ENCODE assay signal across 8 cellular contexts in the genomic region with DNA sequence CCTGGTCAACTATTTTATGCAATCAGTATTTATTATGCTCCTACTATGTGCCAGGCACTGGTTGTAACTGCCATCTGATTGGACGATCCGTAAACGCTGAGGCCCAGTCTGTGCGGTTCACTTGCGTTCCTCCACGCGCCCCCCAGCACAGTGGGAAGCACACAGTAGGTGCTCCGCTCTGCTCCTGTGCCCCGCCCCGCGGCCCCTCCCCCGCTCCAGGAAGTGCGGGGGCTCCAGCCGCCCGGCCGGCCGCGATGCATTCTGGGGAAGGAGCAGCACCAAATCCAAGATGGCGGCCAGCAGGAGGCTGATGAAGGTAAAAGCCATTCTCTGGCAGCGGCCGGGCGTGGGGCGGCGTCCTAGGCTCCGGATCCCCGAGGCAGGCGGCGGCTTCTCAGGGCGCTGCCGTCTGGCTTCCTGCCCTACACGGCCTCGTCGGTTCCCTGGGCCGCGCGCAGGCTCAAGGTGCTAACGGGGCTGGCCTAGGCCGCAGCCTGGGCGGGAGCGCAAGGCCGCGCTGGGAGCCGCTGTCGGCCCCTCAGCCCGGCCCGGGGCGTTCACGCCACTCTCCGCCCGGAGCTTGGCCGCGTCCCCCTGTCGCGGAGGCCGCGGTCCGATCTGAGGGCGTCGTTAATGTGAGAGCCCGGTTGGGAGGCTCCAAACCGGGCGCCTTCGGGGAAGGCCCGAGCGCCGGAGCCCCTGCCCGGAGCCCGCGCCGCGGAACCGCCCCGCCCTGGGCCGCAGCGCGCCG. TPM values are rescaled to one million over a fixed set of nuclear protein-coding genes. Genes with fewer than 3 reads are reported as not detected.
DNase-seq lines count a peak whose midpoint lies in the region; ATAC-seq and TF ChIP-seq lines count a peak whose summit lies in the region.

Gene UBE2L3, plus strand, starts transcription at position 259 of the 751 bp plus-strand sequence. Its CDS starts 31 bp downstream, at position 290.

- H3K4me3 Mint-ChIP-seq in activated naive CD4-positive, alpha-beta T cell treated with anti-CD3 and anti-CD28 coated beads, Interleukin-2, amount 50 U/mL, for 24 hours, result peak within 1 kb of the TSS; percentile 95

- H3K36me3 Mint-ChIP-seq in activated naive CD4-positive, alpha-beta T cell treated with anti-CD3 and anti-CD28 coated beads, Interleukin-2, amount 50 U/mL, for 24 hours, result peaks cover 4% of the 10 kb centered on the region

- TF ChIP-seq CTCF in LNCaP clone FGC (IDR thresholded peaks at IDR 0.05; ENCODE audit: control insufficient read depth, extremely low read depth, insufficient read depth) (no peak), subcutaneous adipose tissue (IDR thresholded peaks at IDR 0.05; ENCODE audit: low read depth) (no peak)

- H3K9me3 Mint-ChIP-seq in activated naive CD4-positive, alpha-beta T cell treated with anti-CD3 and anti-CD28 coated beads, Interleukin-2, amount 50 U/mL, for 24 hours, result no peaks in the 10 kb centered on the region

- peak within 1 kb of the TSS; percentile 89 for H3K4me3 ChIP-seq in LNCaP clone FGC (ENCODE audit: low read depth, low read length)

- peak; percentile 62 for ATAC-seq in GM19372 (IDR thresholded peaks at IDR 0.05; ENCODE audit: low read depth, unreplicated experiment)

- H3K27me3 Mint-ChIP-seq in activated naive CD4-positive, alpha-beta T cell treated with anti-CD3 and anti-CD28 coated beads, Interleukin-2, amount 50 U/mL, for 24 hours, result no peaks in the 10 kb centered on the region

- peak within 1 kb of the TSS; percentile 92 for H3K27ac Mint-ChIP-seq in activated naive CD4-positive, alpha-beta T cell treated with anti-CD3 and anti-CD28 coated beads, Interleukin-2, amount 50 U/mL, for 24 hours

- DNase-seq in AML-193 (lab: John Stamatoyannopoulos, UW) (peak; percentile 49 to 59), LNCaP clone FGC (ENCODE audit: low read depth) (no peak), SKM-1 treated with dmso at 0.1 percent for 144 hours (lab: John Stamatoyannopoulos, UW; ENCODE audit: unreplicated experiment) (peak; percentile 71), globus pallidus (ENCODE audit: low spot score) (peak; percentile 76), nucleus accumbens (lab: John Stamatoyannopoulos, UW) (peak; percentile 4 to 87 (median 71))

- H3K4me1 Mint-ChIP-seq in activated naive CD4-positive, alpha-beta T cell treated with anti-CD3 and anti-CD28 coated beads, Interleukin-2, amount 50 U/mL, for 24 hours, result peaks cover 39% of the 10 kb centered on the region

RNA-seq across cellular contexts. Expression of gene UBE2L3, which starts in this region (rescaled TPM):
- 10 to 100 TPM; 28.4 to 58.7 (median 31.9) TPM for total RNA-seq in subcutaneous adipose tissue
